In genomic region chr12:132687211-132688164, GRCh38 we compare ENCODE assay signal across 1 cellular context.
TF ChIP-seq lines count a peak whose summit lies in the region.

Gene POLE, minus strand, starts transcription at chr12:132687342. Its CDS starts 27 bp downstream, at chr12:132687315.
Gene PXMP2, plus strand, starts transcription at chr12:132687587. Its CDS starts 84 bp downstream, at chr12:132687671.

TF ChIP-seq in WTC11, 78 proteins besides CTCF, POLR2A, EP300 and RAD21 (continued from another document):
- peak; percentile 58; the same call in 1 of the 2 replicates for TF ChIP-seq ARID4B (CRISPR knock-in tag; IDR thresholded peaks at IDR 0.05; ENCODE audit: borderline replicate concordance)
- peak; percentile 40 for TF ChIP-seq USF2 (CRISPR knock-in tag; IDR thresholded peaks at IDR 0.05)
- TF ChIP-seq ZNF317 (CRISPR knock-in tag; IDR thresholded peaks at IDR 0.05; ENCODE audit: borderline replicate concordance, low read depth): 0 out of 2 replicates have a peak, but pooled peaks have one; percentile 34
- TF ChIP-seq CBFB (CRISPR knock-in tag; IDR thresholded peaks at IDR 0.05; ENCODE audit: low read depth): no peak
- TF ChIP-seq ZNF423 (CRISPR knock-in tag; IDR thresholded peaks at IDR 0.05): no peak
- no peak for TF ChIP-seq NR2C2 (CRISPR knock-in tag; IDR thresholded peaks at IDR 0.05)
- peak; percentile 87 for TF ChIP-seq SP1 (CRISPR knock-in tag; conservative IDR thresholded peaks at IDR 0.05)
- TF ChIP-seq PRDM15 (CRISPR knock-in tag; IDR thresholded peaks at IDR 0.05): no peak
- no peak for TF ChIP-seq ZSCAN18 (CRISPR knock-in tag; IDR thresholded peaks at IDR 0.05)
- TF ChIP-seq FOXK1 (CRISPR knock-in tag; IDR thresholded peaks at IDR 0.05): no peak
- TF ChIP-seq USF1 (CRISPR knock-in tag; IDR thresholded peaks at IDR 0.05): peak; percentile 21; the same call in 1 of the 2 replicates
- no peak for TF ChIP-seq ZNF121 (CRISPR knock-in tag; IDR thresholded peaks at IDR 0.05)
- TF ChIP-seq HMGXB4 (CRISPR knock-in tag; IDR thresholded peaks at IDR 0.05): peak; percentile 86
- peak; percentile 68 for TF ChIP-seq TEAD1 (CRISPR knock-in tag; IDR thresholded peaks at IDR 0.05)
- peak; percentile 56 for TF ChIP-seq CREM (CRISPR knock-in tag; IDR thresholded peaks at IDR 0.05)
- peak; percentile 74; the same call in 1 of the 2 replicates for TF ChIP-seq E2F4 (CRISPR knock-in tag; IDR thresholded peaks at IDR 0.05; ENCODE audit: borderline replicate concordance, low read depth)
- TF ChIP-seq E2F5 (CRISPR knock-in tag; IDR thresholded peaks at IDR 0.05): peak; percentile 99
- TF ChIP-seq ETV6 (CRISPR knock-in tag; IDR thresholded peaks at IDR 0.05): peak; percentile 68
- peak; percentile 60; the same call in 1 of the 2 replicates for TF ChIP-seq MAX (CRISPR knock-in tag; IDR thresholded peaks at IDR 0.05)
- no peak for TF ChIP-seq IRF1 (CRISPR knock-in tag; IDR thresholded peaks at IDR 0.05)
- TF ChIP-seq NR3C1 (CRISPR knock-in tag; conservative IDR thresholded peaks at IDR 0.05; ENCODE audit: low read depth): 0 out of 2 replicates have a peak, but pooled peaks have one; percentile 52
- TF ChIP-seq TP53 (CRISPR knock-in tag; IDR thresholded peaks at IDR 0.05): peak; percentile 73; the same call in 1 of the 2 replicates
- TF ChIP-seq ZNF263 (CRISPR knock-in tag; IDR thresholded peaks at IDR 0.05; ENCODE audit: low read depth): no peak
- peak; percentile 49 for TF ChIP-seq NFYB (CRISPR knock-in tag; conservative IDR thresholded peaks at IDR 0.05; ENCODE audit: low read depth)
TF ChIP-seq in WTC11: peak in this region for 21.
